Comparison of ENCODE assay signal across 17 cellular contexts in the genomic region with DNA sequence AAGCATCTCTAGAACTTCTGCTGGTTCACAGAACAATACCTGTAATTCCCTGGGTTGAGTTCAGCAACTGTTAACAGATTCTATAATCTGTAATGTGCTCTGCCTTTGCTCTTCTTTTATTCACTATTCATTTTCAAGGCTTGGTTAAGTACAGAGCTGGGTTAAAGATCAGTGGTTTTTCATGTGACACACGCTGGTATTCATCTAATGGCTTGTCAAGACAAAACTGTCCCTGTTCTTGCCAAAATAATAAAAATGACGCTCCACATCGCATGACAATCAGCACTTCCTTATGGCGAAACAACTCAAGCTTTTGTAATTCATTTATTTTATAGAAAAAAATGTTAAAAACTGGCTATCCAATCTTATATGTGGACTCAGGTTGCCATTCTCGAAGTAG.
A peak's percentile ranks its signal among the peaks of the same experiment; 100 is the strongest.
DNase-seq lines count a peak whose midpoint lies in the region; ATAC-seq, FAIRE-seq and TF ChIP-seq lines count a peak whose summit lies in the region.
"Had no signal": no experiment of that assay in that cellular context is flagged by ENCODE, and none has a peak within 500 bp of the region (broad histone marks: within the 10 kb centered on the region; RNA-seq: fewer than 3 reads in every experiment).

No MANE protein-coding gene starts in this region.

- DNase-seq in COLO829 (ENCODE audit: low spot score) (peak; percentile 77), NB4 (ENCODE audit: low read depth) (peak; percentile 25), SK-N-MC (ENCODE audit: low read depth, low spot score) (no peak), glutamatergic neuron (no peak), A172 (ENCODE audit: low spot score) (no peak), HTR-8/SVneo (ENCODE audit: insufficient read length, low spot score) (no peak)
- no peak for DNase-seq in activated T-cell treated with anti-CD3 and anti-CD28 coated beads, Interleukin-2, amount 50 U/mL, for 48 hours
- DNase-seq: Caco-2; CD8-positive, alpha-beta T cell; DMS53 had no signal

- no peaks in the 10 kb centered on the region for H3K9me3 ChIP-seq in SK-N-MC (ENCODE audit: low read depth, low read length)
- H3K9me3 ChIP-seq: A549, Caco-2, HAP-1 had no signal

- H3K36me3 Mint-ChIP-seq in glutamatergic neuron (ENCODE audit: unreplicated experiment) = no peaks in the 10 kb centered on the region
- H3K36me3 Mint-ChIP-seq: CD14-positive monocyte; CD8-positive, alpha-beta T cell had no signal

- FAIRE-seq in HTR-8/SVneo (lab: Jason Lieb, UNC) = no peak
- FAIRE-seq: A549, GM12878, H1, HepG2 had no signal

- H3K4me1 Mint-ChIP-seq in glutamatergic neuron (ENCODE audit: low read depth, unreplicated experiment) = peaks cover 61% of the 10 kb centered on the region
- H3K4me1 Mint-ChIP-seq: CD14-positive monocyte had no signal

- H3K27ac Mint-ChIP-seq in glutamatergic neuron (ENCODE audit: unreplicated experiment) = peak overlapping the region; percentile 57
- H3K27ac Mint-ChIP-seq: CD14-positive monocyte; CD8-positive, alpha-beta T cell had no signal

- H3K4me3 Mint-ChIP-seq in glutamatergic neuron (ENCODE audit: unreplicated experiment) = no peak overlapping the region
- H3K4me3 Mint-ChIP-seq: CD14-positive monocyte; CD8-positive, alpha-beta T cell had no signal

- peak overlapping the region; percentile 31 for H3K9ac ChIP-seq in SK-N-MC (ENCODE audit: insufficient read length)

- TF ChIP-seq CTCF in NB4 (IDR thresholded peaks at IDR 0.05; ENCODE audit: low read depth, low read length) (no peak), glutamatergic neuron (IDR thresholded peaks at IDR 0.05; ENCODE audit: partially characterized antibody, unreplicated experiment) (no peak)

- H3K27ac ChIP-seq in SK-N-MC = peak overlapping the region; percentile 81
- H3K27ac ChIP-seq: A549 had no signal

- H3K27me3 Mint-ChIP-seq in glutamatergic neuron (ENCODE audit: unreplicated experiment) = no peaks in the 10 kb centered on the region

- ATAC-seq in GM21423 (IDR thresholded peaks at IDR 0.05; ENCODE audit: unreplicated experiment) = no peak
- ATAC-seq: A549; CD8-positive, alpha-beta T cell; GM12878; HepG2 had no signal

- TF ChIP-seq POLR2A in NB4 (IDR thresholded peaks at IDR 0.05; ENCODE audit: extremely low read depth, insufficient read length) = no peak

- H3K36me3 ChIP-seq in SK-N-MC (ENCODE audit: insufficient read depth, low read length) = no peaks in the 10 kb centered on the region
- H3K36me3 ChIP-seq: HAP-1 had no signal

- H3K4me3 ChIP-seq in NB4 (ENCODE audit: low read depth, low read length) = no peak overlapping the region
- peak overlapping the region; percentile 46 for H3K4me3 ChIP-seq in SK-N-MC
- H3K4me3 ChIP-seq: A549, GM12878, HAP-1 had no signal

- H3K9me3 Mint-ChIP-seq in glutamatergic neuron (ENCODE audit: unreplicated experiment) = peaks cover 2% of the 10 kb centered on the region
- H3K9me3 Mint-ChIP-seq: CD8-positive, alpha-beta T cell had no signal

Comparison
In these comparisons a context has a peak if more than half of its experiments do, and no peak if none do; other contexts are left out.
1. DNase-seq: peak in COLO829 (single experiment) and NB4 (single experiment); none in SK-N-MC (single experiment), glutamatergic neuron (single experiment), A172 (single experiment), HTR-8/SVneo (single experiment) and activated T-cell treated with anti-CD3 and anti-CD28 coated beads, Interleukin-2, amount 50 U/mL, for 48 hours (0 of 2).